ENCODE assay signal across 25 cellular contexts in the genomic region with DNA sequence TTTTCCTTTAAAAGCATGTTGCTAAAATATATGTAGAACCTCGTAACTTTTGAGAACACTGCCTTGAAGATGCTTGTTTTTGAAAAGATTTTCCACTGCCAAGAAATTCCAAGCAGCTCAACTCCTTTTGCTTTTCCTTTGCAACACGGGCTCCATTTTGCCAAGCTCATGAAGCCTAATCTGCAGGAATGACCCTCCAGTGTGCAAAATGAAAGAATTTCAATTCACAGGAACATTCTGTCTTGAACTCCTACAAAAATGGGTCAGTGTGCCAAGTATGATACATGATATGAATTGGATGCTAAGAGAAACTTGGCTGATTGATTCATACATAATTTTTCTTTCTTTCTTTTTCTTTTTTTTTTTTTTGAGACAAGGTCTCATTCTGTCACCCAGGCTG.
"Had no signal": no experiment of that assay in that cellular context is flagged by ENCODE, and none has a peak within 500 bp of the region (broad histone marks: within the 10 kb centered on the region; RNA-seq: fewer than 3 reads in every experiment).

No MANE protein-coding gene starts in this region.

- H3K4me3 ChIP-seq: colonic mucosa, esophagus muscularis mucosa, left ventricle myocardium inferior, lung, thoracic aorta, transverse colon, upper lobe of right lung, uterus had no signal

- DNase-seq: central memory CD4-positive, alpha-beta T cell; colonic mucosa; effector CD8-positive, alpha-beta T cell; endodermal cell; foreskin melanocyte; hypothalamus; immature natural killer cell; islet precursor cell; kidney glomerular epithelial cell; left colon; left ventricle myocardium inferior; natural killer cell; stimulated activated CD4-positive, alpha-beta T cell treated with anti-CD3 and anti-CD28 coated beads, Interleukin-4, amount 100 ng/mL, for 4 hours; stimulated activated naive CD8-positive, alpha-beta T cell treated with anti-CD3 and anti-CD28 coated beads, Interleukin-15, Interleukin-2, amounts not matched to agents 100 U/mL and 50 U/mL, for 24 hours; substantia nigra; transverse colon; upper lobe of right lung; uterus had no signal

- H3K27me3 ChIP-seq: colonic mucosa, esophagus muscularis mucosa, neutrophil, transverse colon, upper lobe of right lung, uterus had no signal

- H3K36me3 ChIP-seq: colonic mucosa, esophagus muscularis mucosa, left ventricle myocardium inferior, neutrophil, thoracic aorta, transverse colon, upper lobe of right lung, uterus had no signal

- H3K9me3 ChIP-seq: colonic mucosa, esophagus muscularis mucosa, left ventricle myocardium inferior, neutrophil, thoracic aorta, transverse colon, upper lobe of right lung, uterus had no signal

- ATAC-seq: left colon; natural killer cell; sciatic nerve; stimulated activated memory B cell treated with anti-CD40 and anti-IgM and Interleukin-4, amounts not matched to agents 10 μg/mL and 1 μg/mL and 100 μg/mL, for 72 hours; stimulated activated naive CD8-positive, alpha-beta T cell treated with anti-CD3 and anti-CD28 coated beads, Interleukin-15, Interleukin-2, amounts not matched to agents 100 U/mL and 50 U/mL, for 24 hours; upper lobe of right lung had no signal

- H3K4me1 ChIP-seq: colonic mucosa, left ventricle myocardium inferior, parathyroid adenoma, upper lobe of right lung, uterus had no signal

- H3K27ac ChIP-seq: colonic mucosa, esophagus muscularis mucosa, left ventricle myocardium inferior, neutrophil, parathyroid adenoma, thoracic aorta, transverse colon, upper lobe of right lung, uterus had no signal
